In the genomic region with DNA sequence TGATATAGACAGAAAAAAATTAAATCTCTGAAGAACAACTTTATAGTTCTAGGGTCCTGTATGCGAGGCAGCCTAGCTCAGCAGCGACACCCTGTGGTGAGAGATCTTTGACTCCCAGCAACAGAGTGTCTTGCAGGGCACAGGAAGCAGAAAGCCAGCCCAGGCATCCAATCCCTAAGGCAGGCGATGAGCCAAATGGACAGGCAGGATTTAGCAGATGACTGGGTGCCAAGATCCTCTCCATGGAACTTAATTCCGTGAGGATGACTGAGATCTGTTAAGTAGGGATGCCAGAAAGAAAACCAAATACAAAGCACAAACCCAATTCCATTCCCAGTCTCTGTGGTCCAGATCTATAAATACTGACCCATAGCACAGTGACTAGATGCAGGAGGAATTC, we compare ENCODE assay signal across 9 cellular contexts. TPM values are rescaled to one million over a fixed set of nuclear protein-coding genes. Genes with fewer than 3 reads are reported as not detected.
A peak's percentile ranks its signal among the peaks of the same experiment; 100 is the strongest.
DNase-seq lines count a peak whose midpoint lies in the region; ATAC-seq, FAIRE-seq and TF ChIP-seq lines count a peak whose summit lies in the region.
"Had no signal": no experiment of that assay in that cellular context is flagged by ENCODE, and none has a peak within 500 bp of the region (broad histone marks: within the 10 kb centered on the region; RNA-seq: fewer than 3 reads in every experiment).

No MANE protein-coding gene starts in this region.

- TF ChIP-seq POLR2A in gastroesophageal sphincter (IDR thresholded peaks at IDR 0.05) (no peak), tibial nerve (IDR thresholded peaks at IDR 0.05) (no peak)

- H3K9me3 ChIP-seq in MG63 (no peaks in the 10 kb centered on the region), gastroesophageal sphincter (no peaks in the 10 kb centered on the region), pancreas (no peaks in the 10 kb centered on the region), tibial nerve (no peaks in the 10 kb centered on the region)

- WGBS in gastroesophageal sphincter (ENCODE audit: low coverage in 1 of 2), 2 donors: 0 to 6% methylated on average over 3 to 4 of the region's 4 CpGs
- WGBS in pancreas, 2 donors: 10 to 13% methylated on average over 4 of the region's 4 CpGs
- 10 to 19% methylated on average over 4 of the region's 4 CpGs for WGBS in tibial nerve, 2 donors

- H3K27ac ChIP-seq in gastroesophageal sphincter (no peak overlapping the region), pancreas (no peak overlapping the region), tibial nerve (no peak overlapping the region)
- H3K27ac ChIP-seq: epithelial cell of prostate had no signal

- intact Hi-C loops in pancreas (cut with DNase I): loop anchor here in 2 of 3 donors (10.0 kb wide), 3 partner anchors 183 to 423 kb away; no protein-coding TSS in a partner anchor

- H3K27me3 ChIP-seq in MG63 (no peaks in the 10 kb centered on the region), gastroesophageal sphincter (no peaks in the 10 kb centered on the region), pancreas (no peaks in the 10 kb centered on the region), tibial nerve (no peaks in the 10 kb centered on the region)

- H3K36me3 ChIP-seq in MG63 (peaks cover 27% of the 10 kb centered on the region), gastroesophageal sphincter (peaks cover 0 to 29% of the 10 kb centered on the region in 2 donors), pancreas (no peaks in the 10 kb centered on the region), tibial nerve (peaks cover 0 to 4% (median 0%) of the 10 kb centered on the region in 3 donors)

- no peak for TF ChIP-seq EP300 in gastroesophageal sphincter (IDR thresholded peaks at IDR 0.05)
- no peak for TF ChIP-seq EP300 in tibial nerve (IDR thresholded peaks at IDR 0.05)

- H3K4me1 ChIP-seq in gastroesophageal sphincter (peaks cover 0 to 25% (median 0%) of the 10 kb centered on the region in 3 donors), pancreas (peaks cover 15 to 23% (median 20%) of the 10 kb centered on the region in 3 donors), tibial nerve (peaks cover 0 to 22% (median 3%) of the 10 kb centered on the region in 4 donors)

- peak; percentile 75 to 90 (median 86) for TF ChIP-seq CTCF in gastroesophageal sphincter (IDR thresholded peaks at IDR 0.05)
- TF ChIP-seq CTCF in pancreas (IDR thresholded peaks at IDR 0.05): peak; percentile 62 to 91 (median 78)
- TF ChIP-seq CTCF in tibial nerve (IDR thresholded peaks at IDR 0.05): peak; percentile 73 to 89 (median 80)

- no peak for FAIRE-seq in pancreas (lab: Jason Lieb, UNC)

- peak; percentile 96 for DNase-seq in G401 (ENCODE audit: low spot score)
- DNase-seq in MG63: peak; percentile 96
- peak; percentile 75 for DNase-seq in SK-MEL-5 (ENCODE audit: low read depth, low spot score)
- peak; percentile 51 for DNase-seq in activated gamma-delta T cell treated with anti-CD3 and anti-CD28 coated beads, Interleukin-2, amount 50 U/mL, for 16 hours (ENCODE audit: low read depth)
- DNase-seq in pancreas: peak; percentile 66 to 87 (median 80)
- DNase-seq in tibial nerve (ENCODE audit: low spot score in 2 of 2): peak; percentile 66 to 87

- no peak overlapping the region for H3K4me3 ChIP-seq in MG63
- no peak overlapping the region for H3K4me3 ChIP-seq in gastroesophageal sphincter
- no peak overlapping the region for H3K4me3 ChIP-seq in pancreas
- H3K4me3 ChIP-seq in tibial nerve: no peak overlapping the region

- ATAC-seq in gastroesophageal sphincter (peak; percentile 74), pancreas (peak; percentile 76 to 90 (median 90)), GM18517 (IDR thresholded peaks at IDR 0.05; ENCODE audit: unreplicated experiment) (no peak)

- in situ Hi-C loops in G401 (cut with HindIII; ENCODE audit: low sequenced_read_pairs): no loop called here
- in situ Hi-C loops in SK-MEL-5 (cut with HindIII; ENCODE audit: low pct_unique_long_range_greater_than_20kb, low sequenced_read_pairs): no loop called here

RNA-seq across cellular contexts. Expression of a gene that starts 38.8 kb away (rescaled TPM):
- 6.0 and 18.9 TPM in 2 replicates for total RNA-seq in G401 (2014; rRNA removed; shearing (Covaris generic))
- 4.2 and 5.2 TPM in 2 replicates for total RNA-seq in MG63 (2014; rRNA removed; shearing (Covaris generic); ENCODE audit: low replicate concordance)
- total RNA-seq in SK-MEL-5 (2014; rRNA removed; shearing (Covaris generic)): 27.7 and 33.8 TPM in 2 replicates
- 17.2 and 23.7 TPM in 2 replicates for polyA plus RNA-seq in SK-MEL-5 (2015; cell fraction: cytosol; rRNA removed)
- 33.6 and 35.5 TPM in 2 replicates for polyA plus RNA-seq in SK-MEL-5 (2015; cell fraction: nucleus; rRNA removed)
- total RNA-seq in gastroesophageal sphincter: 10 to 100 TPM; 14.4 to 33.3 (median 24.9) TPM
- total RNA-seq in pancreas: 10 to 100 TPM; 10.4 to 14.0 (median 13.1) TPM
- 1 to 10 TPM; 5.5 to 6.0 TPM for polyA plus RNA-seq in pancreas
- 10 to 100 TPM; 14.4 to 19.0 (median 17.4) TPM for total RNA-seq in tibial nerve
